ENCODE assay signal across 8 cellular contexts in the genomic region with DNA sequence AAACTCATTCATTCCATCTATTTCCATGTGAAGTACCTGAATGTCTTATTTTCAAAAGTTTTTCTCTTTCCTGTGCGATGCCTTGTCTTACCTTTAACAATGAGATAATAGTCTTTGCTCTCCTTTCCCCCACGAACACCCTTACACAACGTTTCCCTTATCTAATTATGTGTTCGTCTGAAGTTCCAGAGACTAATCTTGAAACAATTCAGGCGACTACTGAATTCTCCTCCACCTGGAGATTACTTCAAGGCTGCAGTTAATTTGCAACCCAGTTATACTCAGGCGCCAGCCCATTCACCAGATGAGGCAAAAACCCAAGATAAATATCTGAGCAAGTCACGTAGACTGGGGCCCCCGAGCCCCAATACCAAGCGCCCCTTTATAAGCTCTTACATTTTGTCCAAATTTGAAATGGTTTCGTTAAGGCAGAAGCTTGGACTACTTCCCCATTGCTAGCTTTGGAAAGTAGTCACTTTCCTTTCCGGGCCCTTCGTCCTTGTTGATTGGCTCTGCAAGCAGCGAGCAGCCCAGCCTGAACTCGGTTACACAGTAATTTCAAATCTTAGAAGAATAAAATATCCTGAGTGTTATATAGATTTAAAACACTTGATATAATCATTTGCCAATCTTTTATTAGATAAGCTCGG. TPM values are rescaled to one million over a fixed set of nuclear protein-coding genes. Genes with fewer than 3 reads are reported as not detected.
DNase-seq lines count a peak whose midpoint lies in the region; ATAC-seq and TF ChIP-seq lines count a peak whose summit lies in the region.

No MANE protein-coding gene starts in this region.

- H3K27me3 Mint-ChIP-seq in IgD-negative memory B cell = no peaks in the 10 kb centered on the region
- H3K27me3 Mint-ChIP-seq in neural crest cell (ENCODE audit: low read depth) = no peaks in the 10 kb centered on the region

- peak overlapping the region; percentile 96 for H3K4me3 ChIP-seq in epithelial cell of proximal tubule (ENCODE audit: low read depth, low read length)

- ATAC-seq in GM21515 (IDR thresholded peaks at IDR 0.05; ENCODE audit: unreplicated experiment) = peak; percentile 47

- H3K4me3 Mint-ChIP-seq in IgD-negative memory B cell = peak overlapping the region; percentile 95 to 98 (median 98)
- peak overlapping the region; percentile 94 for H3K4me3 Mint-ChIP-seq in neural crest cell

- no peak for TF ChIP-seq CTCF in epithelial cell of proximal tubule (conservative IDR thresholded peaks at IDR 0.05; ENCODE audit: low read depth, low read length)
- no peak for TF ChIP-seq CTCF in neural crest cell (conservative IDR thresholded peaks at IDR 0.05)

- peaks cover 3% of the 10 kb centered on the region for H3K36me3 Mint-ChIP-seq in IgD-negative memory B cell
- H3K36me3 Mint-ChIP-seq in neural crest cell (ENCODE audit: low read depth) = peaks cover 3% of the 10 kb centered on the region

- H3K4me1 Mint-ChIP-seq in IgD-negative memory B cell (peaks cover 19 to 31% (median 22%) of the 10 kb centered on the region in 3 donors), neural crest cell (peaks cover 7% of the 10 kb centered on the region)

- DNase-seq in D341Med (ENCODE audit: low spot score) (peak; percentile 37), epithelial cell of proximal tubule (ENCODE audit: low read depth) (no peak), neural crest cell (ENCODE audit: low read depth, low spot score) (no peak), EL (no peak), KG1 (lab: John Stamatoyannopoulos, UW) (no peak)
- DNase-seq in activated CD4-positive, alpha-beta T cell treated with anti-CD3 and anti-CD28 coated beads for 48 hours = peak; percentile 56

- H3K9me3 Mint-ChIP-seq in IgD-negative memory B cell (peaks cover 4 to 17% (median 5%) of the 10 kb centered on the region in 3 donors), neural crest cell (peaks cover 9% of the 10 kb centered on the region)

- H3K27ac Mint-ChIP-seq in IgD-negative memory B cell (peak overlapping the region; percentile 94 to 95 (median 94)), neural crest cell (ENCODE audit: unreplicated experiment) (no peak overlapping the region)

RNA-seq across cellular contexts. Expression of a gene that starts 1.2 kb away (rescaled TPM):
- polyA plus RNA-seq in IgD-negative memory B cell = 16.8 TPM
- total RNA-seq in epithelial cell of proximal tubule (1.2 and 2.2 TPM in 2 replicates), neural crest cell (3.3 and 4.0 TPM in 2 replicates)

Comparison
In these comparisons a context has a peak if more than half of its experiments do, and no peak if none do; other contexts are left out.
1. DNase-seq: peak in D341Med (single experiment) and activated CD4-positive, alpha-beta T cell treated with anti-CD3 and anti-CD28 coated beads for 48 hours (single experiment); none in epithelial cell of proximal tubule (single experiment), neural crest cell (single experiment), EL (single experiment) and KG1 (single experiment).